In the genomic region with DNA sequence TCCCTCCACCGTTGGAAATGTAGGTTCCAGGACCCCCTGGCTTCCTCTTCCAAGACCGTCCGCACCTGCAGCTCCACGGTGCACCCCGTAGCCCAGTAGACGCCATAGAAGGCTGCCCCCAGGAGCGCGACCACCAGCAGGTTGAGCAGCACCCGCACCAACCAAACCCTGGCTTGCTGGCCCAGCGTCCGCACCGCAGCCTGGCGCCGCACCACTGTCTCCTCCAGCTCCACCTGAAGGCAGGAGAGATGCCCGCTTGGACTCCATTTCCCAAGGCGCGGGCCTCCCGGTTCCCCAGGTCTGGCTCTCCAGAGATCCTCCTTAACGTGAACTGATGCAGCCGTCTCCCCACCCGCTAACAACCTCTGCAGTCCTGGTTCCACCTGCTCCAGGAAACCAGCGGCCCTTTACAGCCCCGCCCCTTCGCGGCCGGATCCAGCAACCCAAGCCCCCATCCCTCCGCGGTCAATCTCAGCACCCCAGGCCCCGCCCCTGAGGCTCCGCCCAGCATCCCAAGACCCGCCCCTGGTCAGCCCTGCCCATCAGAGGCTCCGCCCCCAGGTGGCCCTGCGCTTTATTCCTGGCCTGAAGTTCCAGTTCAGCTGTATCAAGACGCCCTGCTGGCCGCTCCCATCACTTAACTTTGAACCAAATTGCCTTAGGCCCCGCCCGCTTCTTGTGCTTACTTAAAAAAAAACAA, we compare ENCODE assay signal across 9 cellular contexts. TPM values are rescaled to one million over a fixed set of nuclear protein-coding genes. Genes with fewer than 3 reads are reported as not detected.
A peak's percentile ranks its signal among the peaks of the same experiment; 100 is the strongest.
DNase-seq lines count a peak whose midpoint lies in the region; ATAC-seq, FAIRE-seq and TF ChIP-seq lines count a peak whose summit lies in the region.
"Had no signal": no experiment of that assay in that cellular context is flagged by ENCODE, and none has a peak within 500 bp of the region (broad histone marks: within the 10 kb centered on the region; RNA-seq: fewer than 3 reads in every experiment).

No MANE protein-coding gene starts in this region.

- H3K36me3 ChIP-seq in HUES48 (ENCODE audit: control insufficient read depth, insufficient read depth, low read length) (no peaks in the 10 kb centered on the region), pancreas (no peaks in the 10 kb centered on the region)
- H3K36me3 ChIP-seq in effector memory CD4-positive, alpha-beta T cell (ENCODE audit: control insufficient read depth, insufficient read depth, low read length) = no peaks in the 10 kb centered on the region

- peak overlapping the region; percentile 62 for H3K4me3 ChIP-seq in HUES48 (ENCODE audit: low read depth, low read length)
- H3K4me3 ChIP-seq in effector memory CD4-positive, alpha-beta T cell (ENCODE audit: insufficient read depth, low read depth, low read length, poor library complexity, severe bottlenecking) = no peak overlapping the region
- H3K4me3 ChIP-seq in pancreas = no peak overlapping the region

- FAIRE-seq in pancreas (lab: Jason Lieb, UNC) = no peak
- FAIRE-seq in RCC 7860 (lab: Jason Lieb, UNC) = no peak
- FAIRE-seq: islet of Langerhans had no signal

- POLR2A ChIA-PET in WTC11 (lab: Charles Lee) = interaction anchor here (0.6 to 0.9 kb wide), 5 partner anchors 9 to 226 kb away, joined by 3 to 7 read pairs (median 5); partner anchors contain the start of genes MBOAT7 and TMC4

- no peak for TF ChIP-seq CTCF in WTC11 (IDR thresholded peaks at IDR 0.05)
- no peak for TF ChIP-seq CTCF in pancreas (IDR thresholded peaks at IDR 0.05)

- ATAC-seq in WTC11 (peak; percentile 66), pancreas (peak in 3 of 4 donors; percentile 3 to 35 (median 5)), GM19351 (IDR thresholded peaks at IDR 0.05; ENCODE audit: unreplicated experiment) (no peak), HG02852 (IDR thresholded peaks at IDR 0.05; ENCODE audit: unreplicated experiment) (no peak)

- CTCF ChIA-PET in WTC11 (lab: Charles Lee) = interaction anchor here (0.5 to 2.9 kb wide), 12 partner anchors 9 to 240 kb away, joined by 3 to 14 read pairs (median 4); partner anchors contain the start of genes CNOT3, MBOAT7 and TMC4

- 18 to 26% methylated on average over 37 of the region's 37 CpGs for WGBS in pancreas, 2 donors

- no peaks in the 10 kb centered on the region for H3K36me3 Mint-ChIP-seq in WTC11

- DNase-seq in WTC11 (ENCODE audit: low spot score) (peak; percentile 98), pancreas (peak in 5 of 6 donors; percentile 77 to 86 (median 79)), NCI-H1105 (lab: John Stamatoyannopoulos, UW) (no peak), RCC 7860 (ENCODE audit: low spot score) (no peak)
- peak; percentile 56 to 71 (median 58) for DNase-seq in effector memory CD4-positive, alpha-beta T cell

- no peaks in the 10 kb centered on the region for H3K9me3 Mint-ChIP-seq in WTC11

- H3K27me3 Mint-ChIP-seq in WTC11 (ENCODE audit: low read depth) = peaks cover 43% of the 10 kb centered on the region

- no peak overlapping the region for H3K27ac Mint-ChIP-seq in WTC11

- intact Hi-C loops in pancreas (cut with DNase I) = no loop called here

- no peak overlapping the region for H3K27ac ChIP-seq in HUES48 (ENCODE audit: low read depth, low read length)
- no peak overlapping the region for H3K27ac ChIP-seq in effector memory CD4-positive, alpha-beta T cell (ENCODE audit: insufficient read depth, low read length, poor library complexity, severe bottlenecking)
- H3K27ac ChIP-seq in pancreas = no peak overlapping the region

- H3K27me3 ChIP-seq in HUES48 (ENCODE audit: control insufficient read depth, insufficient read depth, low read length) (peaks cover 6% of the 10 kb centered on the region), pancreas (no peaks in the 10 kb centered on the region)
- H3K27me3 ChIP-seq in effector memory CD4-positive, alpha-beta T cell (replicated peaks; ENCODE audit: control insufficient read depth, insufficient read depth, low read length, poor library complexity, severe bottlenecking) = no peaks in the 10 kb centered on the region

- H3K9me3 ChIP-seq in HUES48 (ENCODE audit: control insufficient read depth, insufficient read depth, low read length) (no peaks in the 10 kb centered on the region), pancreas (no peaks in the 10 kb centered on the region)
- no peaks in the 10 kb centered on the region for H3K9me3 ChIP-seq in effector memory CD4-positive, alpha-beta T cell (ENCODE audit: control insufficient read depth, low read length)

- peaks cover 27% of the 10 kb centered on the region for H3K4me1 Mint-ChIP-seq in WTC11

- no peak overlapping the region for H3K9ac ChIP-seq in HUES48 (ENCODE audit: low read depth, low read length)

- H3K4me1 ChIP-seq in HUES48 (ENCODE audit: control insufficient read depth, insufficient read depth, low read length) (peaks cover 14% of the 10 kb centered on the region), pancreas (peaks cover 9 to 19% (median 10%) of the 10 kb centered on the region in 3 donors)
- peaks cover 35% of the 10 kb centered on the region for H3K4me1 ChIP-seq in effector memory CD4-positive, alpha-beta T cell (ENCODE audit: control insufficient read depth, insufficient read depth, low read length, poor library complexity, severe bottlenecking)

- peak overlapping the region; percentile 78 for H3K4me3 Mint-ChIP-seq in WTC11

TF ChIP-seq in WTC11, 78 proteins besides CTCF, POLR2A, EP300 and RAD21:
- TF ChIP-seq, protein P1, sequence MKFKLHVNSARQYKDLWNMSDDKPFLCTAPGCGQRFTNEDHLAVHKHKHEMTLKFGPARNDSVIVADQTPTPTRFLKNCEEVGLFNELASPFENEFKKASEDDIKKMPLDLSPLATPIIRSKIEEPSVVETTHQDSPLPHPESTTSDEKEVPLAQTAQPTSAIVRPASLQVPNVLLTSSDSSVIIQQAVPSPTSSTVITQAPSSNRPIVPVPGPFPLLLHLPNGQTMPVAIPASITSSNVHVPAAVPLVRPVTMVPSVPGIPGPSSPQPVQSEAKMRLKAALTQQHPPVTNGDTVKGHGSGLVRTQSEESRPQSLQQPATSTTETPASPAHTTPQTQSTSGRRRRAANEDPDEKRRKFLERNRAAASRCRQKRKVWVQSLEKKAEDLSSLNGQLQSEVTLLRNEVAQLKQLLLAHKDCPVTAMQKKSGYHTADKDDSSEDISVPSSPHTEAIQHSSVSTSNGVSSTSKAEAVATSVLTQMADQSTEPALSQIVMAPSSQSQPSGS (CRISPR knock-in tag; IDR thresholded peaks at IDR 0.05; ENCODE audit: borderline replicate concordance, low read depth) = no peak
- TF ChIP-seq, protein P2, sequence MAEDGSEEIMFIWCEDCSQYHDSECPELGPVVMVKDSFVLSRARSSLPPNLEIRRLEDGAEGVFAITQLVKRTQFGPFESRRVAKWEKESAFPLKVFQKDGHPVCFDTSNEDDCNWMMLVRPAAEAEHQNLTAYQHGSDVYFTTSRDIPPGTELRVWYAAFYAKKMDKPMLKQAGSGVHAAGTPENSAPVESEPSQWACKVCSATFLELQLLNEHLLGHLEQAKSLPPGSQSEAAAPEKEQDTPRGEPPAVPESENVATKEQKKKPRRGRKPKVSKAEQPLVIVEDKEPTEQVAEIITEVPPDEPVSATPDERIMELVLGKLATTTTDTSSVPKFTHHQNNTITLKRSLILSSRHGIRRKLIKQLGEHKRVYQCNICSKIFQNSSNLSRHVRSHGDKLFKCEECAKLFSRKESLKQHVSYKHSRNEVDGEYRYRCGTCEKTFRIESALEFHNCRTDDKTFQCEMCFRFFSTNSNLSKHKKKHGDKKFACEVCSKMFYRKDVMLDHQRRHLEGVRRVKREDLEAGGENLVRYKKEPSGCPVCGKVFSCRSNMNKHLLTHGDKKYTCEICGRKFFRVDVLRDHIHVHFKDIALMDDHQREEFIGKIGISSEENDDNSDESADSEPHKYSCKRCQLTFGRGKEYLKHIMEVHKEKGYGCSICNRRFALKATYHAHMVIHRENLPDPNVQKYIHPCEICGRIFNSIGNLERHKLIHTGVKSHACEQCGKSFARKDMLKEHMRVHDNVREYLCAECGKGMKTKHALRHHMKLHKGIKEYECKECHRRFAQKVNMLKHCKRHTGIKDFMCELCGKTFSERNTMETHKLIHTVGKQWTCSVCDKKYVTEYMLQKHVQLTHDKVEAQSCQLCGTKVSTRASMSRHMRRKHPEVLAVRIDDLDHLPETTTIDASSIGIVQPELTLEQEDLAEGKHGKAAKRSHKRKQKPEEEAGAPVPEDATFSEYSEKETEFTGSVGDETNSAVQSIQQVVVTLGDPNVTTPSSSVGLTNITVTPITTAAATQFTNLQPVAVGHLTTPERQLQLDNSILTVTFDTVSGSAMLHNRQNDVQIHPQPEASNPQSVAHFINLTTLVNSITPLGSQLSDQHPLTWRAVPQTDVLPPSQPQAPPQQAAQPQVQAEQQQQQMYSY (CRISPR knock-in tag; IDR thresholded peaks at IDR 0.05) = peak; percentile 89
- 0 out of 2 replicates have a peak, but pooled peaks have one; percentile 32 for TF ChIP-seq ETV6 (CRISPR knock-in tag; IDR thresholded peaks at IDR 0.05)
- TF ChIP-seq HMGXB4 (CRISPR knock-in tag; IDR thresholded peaks at IDR 0.05) = 0 out of 2 replicates have a peak, but pooled peaks have one; percentile 17
- TF ChIP-seq FOXK1 (CRISPR knock-in tag; IDR thresholded peaks at IDR 0.05) = no peak

RNA-seq across cellular contexts. Expression of gene LENG1, which starts 5.0 kb away (rescaled TPM):
- total RNA-seq in WTC11 (2021) = 4.6 to 5.4 TPM (median 4.9 TPM) in 3 replicates
- total RNA-seq in pancreas = 1 to 10 TPM; 2.1 to 5.1 (median 4.4) TPM
- polyA plus RNA-seq in pancreas = 1 to 10 TPM; 9.6 to 9.7 TPM

RNA-seq across cellular contexts. Expression of gene TMC4, which starts 8.4 kb away (rescaled TPM):
- total RNA-seq in WTC11 (2021) = 9.3 to 14.7 TPM (median 13.8 TPM) in 3 replicates
- 10 to 100 TPM; 51.8 to 66.5 (median 56.2) TPM for total RNA-seq in pancreas
- 10 to 100 TPM; 80.0 to 88.9 TPM for polyA plus RNA-seq in pancreas

RNA-seq across cellular contexts. Expression of gene MBOAT7, which starts 24.9 kb away (rescaled TPM):
- total RNA-seq in WTC11 (2021) (109 to 126 TPM (median 113 TPM) in 3 replicates), pancreas (10 to 100 TPM; 18.8 to 47.2 (median 27.3) TPM)
- 10 to 100 TPM; 32.6 to 34.7 TPM for polyA plus RNA-seq in pancreas

RNA-seq across cellular contexts. Expression of gene TSEN34, which starts 26.6 kb away (rescaled TPM):
- total RNA-seq in WTC11 (2021) = 32.0 to 34.3 TPM (median 32.5 TPM) in 3 replicates
- total RNA-seq in pancreas = 10 to 100 TPM; 16.8 to 24.7 (median 19.4) TPM
- 10 to 100 TPM; 19.5 to 33.3 TPM for polyA plus RNA-seq in pancreas

RNA-seq across cellular contexts. Expression of gene CNOT3, which starts 27.0 kb away (rescaled TPM):
- total RNA-seq in WTC11 (2021) (90.7 to 96.8 TPM (median 93.3 TPM) in 3 replicates), pancreas (10 to 100 TPM; 16.8 to 28.5 (median 21.3) TPM)
- 10 to 100 TPM; 39.0 to 40.0 TPM for polyA plus RNA-seq in pancreas

Comparison
In these comparisons a context has a peak if more than half of its experiments do, and no peak if none do; other contexts are left out.
1. ATAC-seq: peak in WTC11 (single experiment) and pancreas (3 of 4); none in GM19351 (single experiment) and HG02852 (single experiment).
2. DNase-seq: peak in WTC11 (single experiment), effector memory CD4-positive, alpha-beta T cell (3 of 3) and pancreas (5 of 6); none in NCI-H1105 (single experiment) and RCC 7860 (single experiment).